21 cellular contexts compared by ENCODE assay signal in genomic region chr9:133809335-133809734, GRCh38.
"Had no signal": no experiment of that assay in that cellular context is flagged by ENCODE, and none has a peak within 500 bp of the region (broad histone marks: within the 10 kb centered on the region; RNA-seq: fewer than 3 reads in every experiment).

No MANE protein-coding gene starts in this region.

- H3K27ac ChIP-seq: HL-60, KMS-11 had no signal

- H3K9me3 ChIP-seq: SK-N-SH had no signal

- H3K9ac ChIP-seq: KMS-11, SK-N-SH had no signal

- DNase-seq: Kasumi-1, MM.1S, NCI-H1092 treated with DMSO at 0.1 percent for 48 hours, NCI-H1436, NCI-H187, NCI-H2029, NCI-H2081 treated with DMSO at 0.1 percent for 48 hours, NCI-H2171, NCI-H226, NCI-H446, NCI-H510A, NCI-H524 treated with DMSO at 0.1 percent for 48 hours, NCI-H69, NCI-H774, RPMI8226, SHP77, SK-N-SH had no signal

- H3K4me2 ChIP-seq: KMS-11, SK-N-SH had no signal

- FAIRE-seq: HTR-8/SVneo, RCC 7860 had no signal
